Comparison of ENCODE assay signal across 8 cellular contexts in genomic region chr6:85404497-85405174, GRCh38. TPM values are rescaled to one million over a fixed set of nuclear protein-coding genes. Genes with fewer than 3 reads are reported as not detected.
A peak's percentile ranks its signal among the peaks of the same experiment; 100 is the strongest.
DNase-seq lines count a peak whose midpoint lies in the region; ATAC-seq, FAIRE-seq and TF ChIP-seq lines count a peak whose summit lies in the region.

No MANE protein-coding gene starts in this region.

- no peak overlapping the region for H3K27ac ChIP-seq in psoas muscle

- no peak for FAIRE-seq in urothelium cell line (lab: Jason Lieb, UNC)

- 61 to 69% (median 64%) methylated on average over 12 of the region's 12 CpGs for WGBS in psoas muscle, 3 donors

- no peak for TF ChIP-seq CTCF in psoas muscle (IDR thresholded peaks at IDR 0.05)

- H3K9me3 ChIP-seq in psoas muscle = no peaks in the 10 kb centered on the region

- no peak overlapping the region for H3K4me3 ChIP-seq in psoas muscle

- DNase-seq in left cardiac atrium (peak; percentile 45), Right ventricle myocardium inferior (ENCODE audit: missing footprints) (no peak), SK-MEL-5 (ENCODE audit: low read depth, low spot score) (peak; percentile 49), foreskin melanocyte (peak; percentile 73), urothelium cell line (ENCODE audit: low spot score) (peak; percentile 63), UCSD-AML1 (lab: John Stamatoyannopoulos, UW; ENCODE audit: unreplicated experiment) (no peak), psoas muscle (no peak), NCI-H2081 (lab: John Stamatoyannopoulos, UW) (no peak)

- in situ Hi-C loops in SK-MEL-5 (cut with HindIII; ENCODE audit: low pct_unique_long_range_greater_than_20kb, low sequenced_read_pairs) = no loop called here

- no peaks in the 10 kb centered on the region for H3K27me3 ChIP-seq in psoas muscle (ENCODE audit: insufficient read depth in 3 of 3, low read length in 2 of 3)

- H3K36me3 ChIP-seq in psoas muscle (ENCODE audit: insufficient read depth in 1 of 2, low read depth in 1 of 2) = no peaks in the 10 kb centered on the region

- ATAC-seq in left cardiac atrium = peak; percentile 44 to 82
- ATAC-seq in Right ventricle myocardium inferior = no peak
- ATAC-seq in psoas muscle = no peak

- H3K4me1 ChIP-seq in psoas muscle = no peaks in the 10 kb centered on the region

- intact Hi-C loops in left cardiac atrium (cut with DNase I) (no loop called here), Right ventricle myocardium inferior (cut with DNase I) (no loop called here), psoas muscle (cut with DNase I) (no loop called here)

RNA-seq across cellular contexts. Expression of gene NT5E, which starts 45.2 kb away (rescaled TPM):
- total RNA-seq in left cardiac atrium = 10 to 100 TPM in 1 of 2 donors, 1 to 10 TPM in 1; 9.5 to 13.5 TPM
- 5.6 TPM for total RNA-seq in Right ventricle myocardium inferior
- 15.2 and 15.4 TPM in 2 replicates for total RNA-seq in SK-MEL-5 (2014; rRNA removed; shearing (Covaris generic))
- polyA plus RNA-seq in SK-MEL-5 (2015; cell fraction: cytosol; rRNA removed) = 19.1 and 27.4 TPM in 2 replicates
- polyA plus RNA-seq in SK-MEL-5 (2015; cell fraction: nucleus; rRNA removed) = 3.1 and 10.8 TPM in 2 replicates
- 1 to 10 TPM in 3 of 4 donors, under 1 TPM in 1; 0.90 to 3.9 (median 3.0) TPM for total RNA-seq in psoas muscle
- 1 to 10 TPM in 1 of 3 donors, under 1 TPM in 2; 0.57 to 2.3 (median 0.90) TPM for polyA plus RNA-seq in psoas muscle

Comparison
In these comparisons a context has a peak if more than half of its experiments do, and no peak if none do; other contexts are left out.
1. ATAC-seq: peak in left cardiac atrium (2 of 2); none in Right ventricle myocardium inferior (single experiment) and psoas muscle (0 of 4).
2. DNase-seq: peak in left cardiac atrium (single experiment), SK-MEL-5 (single experiment), foreskin melanocyte (single experiment) and urothelium cell line (single experiment); none in Right ventricle myocardium inferior (single experiment), UCSD-AML1 (single experiment), psoas muscle (0 of 2) and NCI-H2081 (0 of 2).